21 cellular contexts compared by ENCODE assay signal in genomic region chr12:119308743-119309456, GRCh38. TPM values are rescaled to one million over a fixed set of nuclear protein-coding genes. Genes with fewer than 3 reads are reported as not detected.
DNase-seq lines count a peak whose midpoint lies in the region; ATAC-seq and TF ChIP-seq lines count a peak whose summit lies in the region.
"Had no signal": no experiment of that assay in that cellular context is flagged by ENCODE, and none has a peak within 500 bp of the region (broad histone marks: within the 10 kb centered on the region; RNA-seq: fewer than 3 reads in every experiment).

No MANE protein-coding gene starts in this region.

- DNase-seq in Right ventricle myocardium superior (peak; percentile 56), cardiac septum (ENCODE audit: low spot score) (no peak), NCI-H510A treated with DMSO at 0.1 percent for 48 hours (lab: John Stamatoyannopoulos, UW) (peak; percentile 69), left ventricle myocardium superior (peak; percentile 64), tibial nerve (ENCODE audit: low spot score in 2 of 2) (no peak), erythroblast (lab: John Stamatoyannopoulos, UW) (no peak)
- DNase-seq: activated B cell treated with CpG ODN at 0.5 μM for 24 hours; activated CD8-positive, alpha-beta memory T cell treated with anti-CD3 and anti-CD28 coated beads for 24 hours; amygdala; CD8-positive, alpha-beta memory T cell; left cardiac atrium; T-helper 1 cell; testis had no signal

- H3K27me3 ChIP-seq in tibial nerve: no peaks in the 10 kb centered on the region
- H3K27me3 ChIP-seq: testis had no signal

- intact Hi-C loops in Right ventricle myocardium superior (cut with DNase I) (no loop called here), cardiac septum (cut with DNase I) (no loop called here), left ventricle myocardium superior (cut with micrococcal nuclease) (no loop called here)

- H3K4me3 ChIP-seq in tibial nerve: no peak overlapping the region
- H3K4me3 ChIP-seq: prostate gland, testis had no signal

- no peak for TF ChIP-seq CTCF in tibial nerve (IDR thresholded peaks at IDR 0.05)

- TF ChIP-seq POLR2A in tibial nerve (IDR thresholded peaks at IDR 0.05) (no peak), erythroblast (IDR thresholded peaks at IDR 0.05; ENCODE audit: low read length) (no peak)

- WGBS in tibial nerve, 2 donors: 43 to 47% methylated on average over 19 of the region's 19 CpGs

- no peak for TF ChIP-seq EP300 in tibial nerve (IDR thresholded peaks at IDR 0.05)

- no peaks in the 10 kb centered on the region for H3K36me3 ChIP-seq in tibial nerve
- H3K36me3 ChIP-seq: prostate gland had no signal

- no peaks in the 10 kb centered on the region for H3K4me1 ChIP-seq in tibial nerve
- H3K4me1 ChIP-seq: prostate gland, testis had no signal

- H3K27ac ChIP-seq in tibial nerve: no peak overlapping the region
- H3K27ac ChIP-seq: epithelial cell of prostate, prostate gland, testis had no signal

- peaks cover 0 to 4% (median 0%) of the 10 kb centered on the region in 4 donors for H3K9me3 ChIP-seq in tibial nerve
- H3K9me3 ChIP-seq: prostate gland, testis had no signal

- ATAC-seq in Right ventricle myocardium superior (ENCODE audit: poor library complexity): peak; percentile 73
- ATAC-seq in left ventricle myocardium superior: peak; percentile 72
- ATAC-seq in HG02884 (IDR thresholded peaks at IDR 0.05; ENCODE audit: unreplicated experiment): no peak
- ATAC-seq in GM19452 (IDR thresholded peaks at IDR 0.05; ENCODE audit: unreplicated experiment): no peak

RNA-seq across cellular contexts. Expression of gene CCDC60, which starts 25.6 kb away (rescaled TPM):
- total RNA-seq in Right ventricle myocardium superior: not detected
- total RNA-seq in cardiac septum: not detected
- total RNA-seq in left ventricle myocardium superior: not detected
- not detected for total RNA-seq in tibial nerve
- total RNA-seq: A673; activated B cell treated with CpG ODN at 0.5 μM for 24 hours; CD8-positive, alpha-beta memory T cell; chondrocyte; G401; left cardiac atrium; NCI-H460 had no signal

Comparison
In these comparisons a context has a peak if more than half of its experiments do, and no peak if none do; other contexts are left out.
1. DNase-seq: peak in Right ventricle myocardium superior (single experiment), NCI-H510A treated with DMSO at 0.1 percent for 48 hours (single experiment) and left ventricle myocardium superior (single experiment); none in cardiac septum (single experiment), tibial nerve (0 of 2) and erythroblast (0 of 2).
2. ATAC-seq: peak in Right ventricle myocardium superior (single experiment) and left ventricle myocardium superior (single experiment); none in HG02884 (single experiment) and GM19452 (single experiment).